In the genomic region with DNA sequence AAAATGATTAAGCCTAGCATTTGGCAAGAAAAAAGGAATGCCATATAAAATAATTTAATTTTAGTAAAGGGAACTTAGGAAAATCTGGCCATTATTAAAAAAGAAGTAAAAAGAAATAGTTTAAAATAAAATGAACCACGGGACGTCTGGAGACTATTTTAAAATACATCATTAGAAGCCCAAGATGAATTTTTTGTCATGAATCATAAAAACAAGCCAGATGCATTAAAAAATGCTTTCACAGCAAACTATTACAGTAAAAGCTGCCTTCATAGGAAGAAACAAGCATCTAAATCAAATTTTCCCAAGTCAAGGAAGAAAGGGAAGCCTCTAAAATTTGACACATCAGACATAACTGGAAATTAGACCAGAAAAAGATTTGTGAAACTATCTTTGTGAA, we compare ENCODE assay signal across 20 cellular contexts. TPM values are rescaled to one million over a fixed set of nuclear protein-coding genes. Genes with fewer than 3 reads are reported as not detected.
DNase-seq lines count a peak whose midpoint lies in the region; ATAC-seq and TF ChIP-seq lines count a peak whose summit lies in the region.
"Had no signal": no experiment of that assay in that cellular context is flagged by ENCODE, and none has a peak within 500 bp of the region (broad histone marks: within the 10 kb centered on the region; RNA-seq: fewer than 3 reads in every experiment).

No MANE protein-coding gene starts in this region.

- H3K4me1 ChIP-seq in GM23248 (ENCODE audit: insufficient read depth) (peaks cover 89% of the 10 kb centered on the region), adipocyte (ENCODE audit: control insufficient read depth, insufficient read depth, low read length) (peaks cover 85% of the 10 kb centered on the region), BE2C (no peaks in the 10 kb centered on the region)

- H3K9me3 ChIP-seq in GM23248 (ENCODE audit: low read depth), result no peaks in the 10 kb centered on the region
- no peaks in the 10 kb centered on the region for H3K9me3 ChIP-seq in adipocyte (ENCODE audit: control insufficient read depth, low read length)
- H3K9me3 ChIP-seq in BE2C, result no peaks in the 10 kb centered on the region

- no peaks in the 10 kb centered on the region for H3K27me3 ChIP-seq in GM23248 (replicated peaks; ENCODE audit: insufficient read depth)
- H3K27me3 ChIP-seq in adipocyte (replicated peaks; ENCODE audit: control insufficient read depth, insufficient read depth, low read length), result no peaks in the 10 kb centered on the region
- H3K27me3 ChIP-seq in BE2C, result no peaks in the 10 kb centered on the region

- H3K9me3 Mint-ChIP-seq in mesothelial cell of epicardium, result peaks cover 11% of the 10 kb centered on the region

- in situ Hi-C loops in GM23248 (cut with MboI), result no loop called here

- ATAC-seq in GM19455 (IDR thresholded peaks at IDR 0.05; ENCODE audit: unreplicated experiment) (no peak), GM18909 (IDR thresholded peaks at IDR 0.05; ENCODE audit: poor library complexity, unreplicated experiment) (no peak)

- H3K27ac ChIP-seq in GM23248, result peak overlapping the region; percentile 74

- H4K20me1 ChIP-seq in GM23248 (ENCODE audit: insufficient read depth), result no peaks in the 10 kb centered on the region

- no peak overlapping the region for H3K4me3 ChIP-seq in GM23248
- H3K4me3 ChIP-seq in adipocyte (ENCODE audit: low read length), result peak overlapping the region; percentile 5
- no peak overlapping the region for H3K4me3 ChIP-seq in BE2C (ENCODE audit: low read depth, low read length)

- H3K36me3 ChIP-seq in GM23248 (ENCODE audit: low read depth) (no peaks in the 10 kb centered on the region), adipocyte (ENCODE audit: control insufficient read depth, insufficient read depth, low read length, severe bottlenecking) (peaks cover 3% of the 10 kb centered on the region), BE2C (no peaks in the 10 kb centered on the region)

- no peaks in the 10 kb centered on the region for H3K9me2 ChIP-seq in GM23248 (ENCODE audit: insufficient read depth)

- H3K36me3 Mint-ChIP-seq in mesothelial cell of epicardium, result peaks cover 4% of the 10 kb centered on the region
- H3K36me3 Mint-ChIP-seq: CD4-positive, CD25-positive, alpha-beta regulatory T cell had no signal

- peaks cover 99% of the 10 kb centered on the region for H3K79me2 ChIP-seq in GM23248 (ENCODE audit: insufficient read depth)

- peaks cover 44% of the 10 kb centered on the region for H3K4me1 Mint-ChIP-seq in mesothelial cell of epicardium

- H3K4me3 Mint-ChIP-seq in mesothelial cell of epicardium, result no peak overlapping the region
- H3K4me3 Mint-ChIP-seq: CD4-positive, CD25-positive, alpha-beta regulatory T cell had no signal

- WGBS in GM23248 (ENCODE audit: low coverage in 1 of 2, low lambda C conversion rate in 2 of 2, missing lambda C conversion rate in 2 of 2), 2 experiments, result 0 to 5% methylated on average over 2 of the region's 2 CpGs

- no peak for TF ChIP-seq CTCF in mesothelial cell of epicardium (IDR thresholded peaks at IDR 0.05; ENCODE audit: unreplicated experiment)
- TF ChIP-seq CTCF in BE2C (IDR thresholded peaks at IDR 0.05; ENCODE audit: low read depth, low read length), result no peak

- H3F3A ChIP-seq in GM23248 (ENCODE audit: insufficient read depth), result peaks cover 94% of the 10 kb centered on the region

- DNase-seq in GM23248, result peak; percentile 36
- DNase-seq in adipocyte (ENCODE audit: low read depth), result no peak
- no peak for DNase-seq in mesothelial cell of epicardium (ENCODE audit: low spot score in 2 of 2, unreplicated experiment in 2 of 2)
- no peak for DNase-seq in AML-193 (lab: John Stamatoyannopoulos, UW)
- DNase-seq in BE2C, result no peak
- DNase-seq: CD4-positive, CD25-positive, alpha-beta regulatory T cell; COR-L47; DMS 273 treated with DMSO at 0.1 percent for 48 hours; GDM1; Kasumi-1; NCI-H1417; NCI-H1694 treated with DMSO at 0.1 percent for 48 hours; NCI-H2081 treated with DMSO at 0.1 percent for 48 hours; NCI-H446 treated with DMSO at 0.1 percent for 48 hours; NCI-H526 treated with DMSO at 0.1 percent for 48 hours; OCI-M1; RPMI8226; SHP77 had no signal

- H2AFZ ChIP-seq in GM23248, result no peak overlapping the region

- H3K27ac Mint-ChIP-seq in mesothelial cell of epicardium, result peak overlapping the region; percentile 12
- H3K27ac Mint-ChIP-seq: CD4-positive, CD25-positive, alpha-beta regulatory T cell had no signal

- H3K9ac ChIP-seq in GM23248 (peak overlapping the region; percentile 2; the same call in 1 of the 2 replicates), adipocyte (ENCODE audit: low read length) (no peak overlapping the region)

- no peaks in the 10 kb centered on the region for H3K27me3 Mint-ChIP-seq in mesothelial cell of epicardium (ENCODE audit: low read depth)
- H3K27me3 Mint-ChIP-seq: CD4-positive, CD25-positive, alpha-beta regulatory T cell had no signal

- H3K4me2 ChIP-seq in GM23248 (ENCODE audit: unreplicated experiment), result peak overlapping the region; percentile 78

RNA-seq across cellular contexts. Expression of a gene that starts 33.0 kb away (rescaled TPM):
- 962 and 974 TPM in 2 replicates for total RNA-seq in GM23248 (2014; rRNA removed; shearing (Covaris generic))
- 248 and 252 TPM in 2 replicates for polyA plus RNA-seq in GM23248 (2016; fragmentation: Nextera tagmentation; extraction: Ambion mirVana)
- total RNA-seq in mesothelial cell of epicardium, result 438 to 472 TPM (median 459 TPM) in 3 replicates
- polyA plus RNA-seq in BE2C (2012; ENCODE audit: insufficient read depth, insufficient read length, low read depth), result 2.8 TPM
